Comparison of ENCODE assay signal across 9 cellular contexts in genomic region chr3:42589382-42590109, GRCh38. TPM values are rescaled to one million over a fixed set of nuclear protein-coding genes. Genes with fewer than 3 reads are reported as not detected.
A peak's percentile ranks its signal among the peaks of the same experiment; 100 is the strongest.
DNase-seq lines count a peak whose midpoint lies in the region; ATAC-seq and TF ChIP-seq lines count a peak whose summit lies in the region.
"Had no signal": no experiment of that assay in that cellular context is flagged by ENCODE, and none has a peak within 500 bp of the region (broad histone marks: within the 10 kb centered on the region; RNA-seq: fewer than 3 reads in every experiment).

No MANE protein-coding gene starts in this region.

- H3K9me3 ChIP-seq in lower lobe of right lung = no peaks in the 10 kb centered on the region
- H3K9me3 ChIP-seq in tibial nerve = no peaks in the 10 kb centered on the region
- H3K9me3 ChIP-seq: HAP-1 had no signal

- DNase-seq in activated naive CD4-positive, alpha-beta T cell treated with anti-CD3 and anti-CD28 coated beads for 36 hours = no peak
- DNase-seq in activated naive CD4-positive, alpha-beta T cell treated with Interleukin-2 at 50 U/mL for 16 hours = no peak
- DNase-seq in activated CD8-positive, alpha-beta T cell treated with anti-CD3 and anti-CD28 coated beads, Interleukin-2, amount 10 ng/mL, durations not matched to agents 7 days and 5 days = no peak
- no peak for DNase-seq in lower lobe of right lung
- DNase-seq in tibial nerve (ENCODE audit: low spot score in 2 of 2) = no peak
- no peak for DNase-seq in OCI-M1 (lab: John Stamatoyannopoulos, UW)

- peaks cover 33% of the 10 kb centered on the region for H3K4me1 Mint-ChIP-seq in activated naive CD4-positive, alpha-beta T cell treated with anti-CD3 and anti-CD28 coated beads for 36 hours (ENCODE audit: low read depth)
- peaks cover 48% of the 10 kb centered on the region for H3K4me1 Mint-ChIP-seq in activated CD8-positive, alpha-beta T cell treated with anti-CD3 and anti-CD28 coated beads, Interleukin-2, amount 10 ng/mL, durations not matched to agents 7 days and 5 days (ENCODE audit: low read depth)

- no peak for TF ChIP-seq EP300 in tibial nerve (IDR thresholded peaks at IDR 0.05)

- POLR2A ChIA-PET in activated CD8-positive, alpha-beta T cell treated with anti-CD3 and anti-CD28 coated beads, Interleukin-2, amount 10 ng/mL, durations not matched to agents 7 days and 5 days (lab: Charles Lee) = interaction anchor here (1.2 to 4.6 kb wide), 3 partner anchors 9 to 34 kb away, joined by 4 to 33 read pairs (median 15); partner anchors contain the start of gene NKTR

- H3K4me3 ChIP-seq in lower lobe of right lung (peak overlapping the region; percentile 80), tibial nerve (peak overlapping the region in 2 of 4 donors; percentile 62 to 67)

- CTCF ChIA-PET in activated naive CD4-positive, alpha-beta T cell treated with anti-CD3 and anti-CD28 coated beads for 36 hours (lab: Charles Lee) = interaction anchor here (0.8 to 3.5 kb wide), 3 partner anchors 11 to 191 kb away, joined by 3 to 15 read pairs (median 3); partner anchors contain the start of gene NKTR
- CTCF ChIA-PET in activated CD8-positive, alpha-beta T cell treated with anti-CD3 and anti-CD28 coated beads, Interleukin-2, amount 10 ng/mL, durations not matched to agents 7 days and 5 days (lab: Charles Lee) = interaction anchor here (0.9 to 1.3 kb wide), 3 partner anchors 20 to 164 kb away, joined by 3 to 6 read pairs (median 4); no protein-coding TSS in a partner anchor

- H3K36me3 Mint-ChIP-seq in activated naive CD4-positive, alpha-beta T cell treated with anti-CD3 and anti-CD28 coated beads for 36 hours (ENCODE audit: low read depth) = peaks cover 15% of the 10 kb centered on the region
- peaks cover 30% of the 10 kb centered on the region for H3K36me3 Mint-ChIP-seq in activated CD8-positive, alpha-beta T cell treated with anti-CD3 and anti-CD28 coated beads, Interleukin-2, amount 10 ng/mL, durations not matched to agents 7 days and 5 days (ENCODE audit: low read depth)

- no peaks in the 10 kb centered on the region for H3K27me3 Mint-ChIP-seq in activated naive CD4-positive, alpha-beta T cell treated with anti-CD3 and anti-CD28 coated beads for 36 hours (ENCODE audit: low read depth)
- no peaks in the 10 kb centered on the region for H3K27me3 Mint-ChIP-seq in activated CD8-positive, alpha-beta T cell treated with anti-CD3 and anti-CD28 coated beads, Interleukin-2, amount 10 ng/mL, durations not matched to agents 7 days and 5 days (ENCODE audit: low read depth)

- TF ChIP-seq CTCF in lower lobe of right lung (IDR thresholded peaks at IDR 0.05) (no peak), tibial nerve (IDR thresholded peaks at IDR 0.05) (no peak)

- H3K36me3 ChIP-seq in lower lobe of right lung (peaks cover 17% of the 10 kb centered on the region), tibial nerve (peaks cover 0 to 16% (median 10%) of the 10 kb centered on the region in 3 donors)

- H3K27me3 ChIP-seq in lower lobe of right lung (ENCODE audit: low read depth) = no peaks in the 10 kb centered on the region
- no peaks in the 10 kb centered on the region for H3K27me3 ChIP-seq in tibial nerve

- H3K4me1 ChIP-seq in lower lobe of right lung = peaks cover 21% of the 10 kb centered on the region
- peaks cover 0 to 17% (median 4%) of the 10 kb centered on the region in 4 donors for H3K4me1 ChIP-seq in tibial nerve

- peak overlapping the region; percentile 96 for H3K4me3 Mint-ChIP-seq in activated naive CD4-positive, alpha-beta T cell treated with anti-CD3 and anti-CD28 coated beads for 36 hours
- peak overlapping the region; percentile 97 for H3K4me3 Mint-ChIP-seq in activated CD8-positive, alpha-beta T cell treated with anti-CD3 and anti-CD28 coated beads, Interleukin-2, amount 10 ng/mL, durations not matched to agents 7 days and 5 days

- no peak for ATAC-seq in activated CD8-positive, alpha-beta T cell treated with anti-CD3 and anti-CD28 coated beads, Interleukin-2, amount 10 ng/mL, durations not matched to agents 7 days and 5 days
- no peak for ATAC-seq in lower lobe of right lung
- no peak for ATAC-seq in GM21737 (IDR thresholded peaks at IDR 0.05; ENCODE audit: unreplicated experiment)
- ATAC-seq in HG03439 (IDR thresholded peaks at IDR 0.05; ENCODE audit: unreplicated experiment) = no peak

- WGBS in tibial nerve, 2 donors = 89 to 92% methylated on average over 20 of the region's 20 CpGs

- H3K27ac Mint-ChIP-seq in activated naive CD4-positive, alpha-beta T cell treated with anti-CD3 and anti-CD28 coated beads for 36 hours = peak overlapping the region; percentile 84
- peak overlapping the region; percentile 96 for H3K27ac Mint-ChIP-seq in activated CD8-positive, alpha-beta T cell treated with anti-CD3 and anti-CD28 coated beads, Interleukin-2, amount 10 ng/mL, durations not matched to agents 7 days and 5 days

- no peak for TF ChIP-seq POLR2A in tibial nerve (IDR thresholded peaks at IDR 0.05)

- H3K27ac ChIP-seq in lower lobe of right lung = peak overlapping the region; percentile 87
- peak overlapping the region; percentile 79 to 93 (median 88) for H3K27ac ChIP-seq in tibial nerve

- H3K9me3 Mint-ChIP-seq in activated naive CD4-positive, alpha-beta T cell treated with anti-CD3 and anti-CD28 coated beads for 36 hours = no peaks in the 10 kb centered on the region
- no peaks in the 10 kb centered on the region for H3K9me3 Mint-ChIP-seq in activated CD8-positive, alpha-beta T cell treated with anti-CD3 and anti-CD28 coated beads, Interleukin-2, amount 10 ng/mL, durations not matched to agents 7 days and 5 days (ENCODE audit: insufficient read depth)

- intact Hi-C loops in activated naive CD4-positive, alpha-beta T cell treated with anti-CD3 and anti-CD28 coated beads for 36 hours (cut with micrococcal nuclease) = loop anchor here (1.0 to 10.0 kb wide), 4 partner anchors 7 to 695 kb away; partner anchors contain the start of genes NKTR and SNRK
- intact Hi-C loops in lower lobe of right lung (cut with DNase I) = no loop called here

RNA-seq across cellular contexts. Expression of gene SS18L2, which starts 1.1 kb away (rescaled TPM):
- 10 to 100 TPM; 38.8 to 39.1 TPM for total RNA-seq in activated naive CD4-positive, alpha-beta T cell treated with anti-CD3 and anti-CD28 coated beads for 36 hours
- total RNA-seq in activated CD8-positive, alpha-beta T cell treated with anti-CD3 and anti-CD28 coated beads, Interleukin-2, amount 10 ng/mL, durations not matched to agents 7 days and 5 days = 10 to 100 TPM; 68.6 to 68.7 TPM
- total RNA-seq in lower lobe of right lung (21.4 TPM), tibial nerve (10 to 100 TPM; 10.2 to 28.2 (median 15.7) TPM)

RNA-seq across cellular contexts. Expression of gene SEC22C, which starts 7.8 kb away (rescaled TPM):
- total RNA-seq in activated naive CD4-positive, alpha-beta T cell treated with anti-CD3 and anti-CD28 coated beads for 36 hours = 10 to 100 TPM; 41.2 to 45.9 TPM
- total RNA-seq in activated CD8-positive, alpha-beta T cell treated with anti-CD3 and anti-CD28 coated beads, Interleukin-2, amount 10 ng/mL, durations not matched to agents 7 days and 5 days = 10 to 100 TPM; 49.3 to 51.4 TPM
- total RNA-seq in lower lobe of right lung (51.3 TPM), tibial nerve (10 to 100 TPM; 74.1 to 95.3 (median 86.1) TPM)

RNA-seq across cellular contexts. Expression of gene NKTR, which starts 10.9 kb away (rescaled TPM):
- total RNA-seq in activated naive CD4-positive, alpha-beta T cell treated with anti-CD3 and anti-CD28 coated beads for 36 hours = 10 to 100 TPM; 62.1 to 65.9 TPM
- total RNA-seq in activated CD8-positive, alpha-beta T cell treated with anti-CD3 and anti-CD28 coated beads, Interleukin-2, amount 10 ng/mL, durations not matched to agents 7 days and 5 days = 10 to 100 TPM; 85.9 to 90.3 TPM
- total RNA-seq in lower lobe of right lung (87.3 TPM), tibial nerve (100 to 1,000 TPM; 122 to 175 (median 146) TPM)
